3 cellular contexts compared by ENCODE assay signal in genomic region chr19:18537431-18537830, GRCh38.
TF ChIP-seq lines count a peak whose summit lies in the region.

No MANE protein-coding gene starts in this region.

TF ChIP-seq in HCT116, 20 proteins besides CTCF, POLR2A, EP300 and RAD21:
- TF ChIP-seq ATF3 (IDR thresholded peaks at IDR 0.05) (no peak), YY1 (IDR thresholded peaks at IDR 0.05; ENCODE audit: extremely low read depth, insufficient replicate concordance, low read depth, low read length) (no peak), EZH2phosphoT487 (IDR thresholded peaks at IDR 0.05; ENCODE audit: borderline replicate concordance) (no peak), SIN3A (IDR thresholded peaks at IDR 0.05; ENCODE audit: low read depth) (no peak), FOSL1 (IDR thresholded peaks at IDR 0.05; ENCODE audit: low read depth) (no peak), ZFX (IDR thresholded peaks at IDR 0.05) (0 out of 2 replicates have a peak, but pooled peaks have one; percentile 13)

TF ChIP-seq in K562, 482 proteins besides CTCF, POLR2A, EP300 and RAD21:
- TF ChIP-seq ZBTB33 (CRISPR knock-in tag; IDR thresholded peaks at IDR 0.05), result peak; percentile 30; the same call in 1 of the 2 replicates
- TF ChIP-seq POLR2G (IDR thresholded peaks at IDR 0.05; ENCODE audit: low read depth, low read length), result peak; percentile 63
- TF ChIP-seq EWSR1 (IDR thresholded peaks at IDR 0.05; ENCODE audit: borderline replicate concordance, low read depth, partially characterized antibody), result no peak

TF ChIP-seq in HEK293T, 16 proteins besides CTCF, POLR2A, EP300 and RAD21:
- TF ChIP-seq ELF4 (IDR thresholded peaks at IDR 0.05), result no peak
- TF ChIP-seq PKNOX1 (IDR thresholded peaks at IDR 0.05), result no peak
- no peak for TF ChIP-seq FOXM1 (IDR thresholded peaks at IDR 0.05; ENCODE audit: borderline replicate concordance)
- TF ChIP-seq BHLHE40 (IDR thresholded peaks at IDR 0.05; ENCODE audit: borderline replicate concordance), result no peak
- no peak for TF ChIP-seq NFRKB (IDR thresholded peaks at IDR 0.05)
- TF ChIP-seq FOXK2 (IDR thresholded peaks at IDR 0.05), result no peak
- TF ChIP-seq ZNF384 (IDR thresholded peaks at IDR 0.05), result no peak
- TF ChIP-seq TARDBP (IDR thresholded peaks at IDR 0.05), result no peak
- no peak for TF ChIP-seq LEF1 (IDR thresholded peaks at IDR 0.05; ENCODE audit: borderline replicate concordance)
- no peak for TF ChIP-seq L3MBTL2 (conservative IDR thresholded peaks at IDR 0.05)
- TF ChIP-seq SUZ12 (IDR thresholded peaks at IDR 0.05), result no peak
- no peak for TF ChIP-seq HDGF (IDR thresholded peaks at IDR 0.05; ENCODE audit: borderline replicate concordance)
- TF ChIP-seq CTBP1 (IDR thresholded peaks at IDR 0.05; ENCODE audit: borderline replicate concordance), result no peak
- no peak for TF ChIP-seq SP1 (IDR thresholded peaks at IDR 0.05)
- no peak for TF ChIP-seq ARNT (IDR thresholded peaks at IDR 0.05)
- no peak for TF ChIP-seq FOXA1 (IDR thresholded peaks at IDR 0.05)
TF ChIP-seq in HEK293T: peak in this region for 0.
